26 cellular contexts compared by ENCODE assay signal in the genomic region with DNA sequence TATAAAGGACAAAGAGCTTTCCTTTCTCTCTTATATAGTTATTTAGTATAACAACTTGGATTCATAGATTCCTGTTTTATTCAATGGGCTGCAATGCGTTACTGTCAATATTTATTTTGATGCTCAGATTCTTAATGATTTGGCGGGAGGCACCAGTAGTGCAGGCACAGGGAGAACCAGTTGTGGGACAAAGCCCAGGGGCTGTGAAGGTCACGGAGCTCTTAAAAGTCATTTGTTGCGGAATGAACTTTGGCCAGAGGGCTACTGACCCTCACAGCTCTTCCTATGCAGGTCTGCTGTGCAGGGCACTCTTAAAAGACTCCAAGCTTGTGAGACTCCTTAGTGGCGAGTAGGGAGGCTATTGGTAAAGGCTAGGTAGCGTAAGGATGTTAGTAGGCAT. TPM values are rescaled to one million over a fixed set of nuclear protein-coding genes. Genes with fewer than 3 reads are reported as not detected.
DNase-seq lines count a peak whose midpoint lies in the region; ATAC-seq and TF ChIP-seq lines count a peak whose summit lies in the region.
"Had no signal": no experiment of that assay in that cellular context is flagged by ENCODE, and none has a peak within 500 bp of the region (broad histone marks: within the 10 kb centered on the region; RNA-seq: fewer than 3 reads in every experiment).

No MANE protein-coding gene starts in this region.

- intact Hi-C loops in activated B cell treated with CpG ODN at 0.5 μM for 24 hours (cut with micrococcal nuclease): no loop called here

- peaks cover 16% of the 10 kb centered on the region for H3K4me1 ChIP-seq in GM23338 (ENCODE audit: insufficient read depth)
- H3K4me1 ChIP-seq in MM.1S (ENCODE audit: low read length): peaks cover 45% of the 10 kb centered on the region
- H3K4me1 ChIP-seq: HAP-1 had no signal

- H3K79me2 ChIP-seq in GM23338 (replicated peaks; ENCODE audit: insufficient read depth) (peaks cover 82% of the 10 kb centered on the region), MM.1S (ENCODE audit: low read length) (peaks cover 92% of the 10 kb centered on the region)

- DNase-seq in GM23338 (ENCODE audit: low spot score) (no peak), activated B cell treated with CpG ODN at 0.5 μM for 24 hours (no peak), memory B cell (ENCODE audit: low spot score in 2 of 2) (no peak), GM19240 (ENCODE audit: insufficient read length, low spot score) (no peak), MM.1S (no peak), iPS-NIHi11 (ENCODE audit: low spot score) (no peak)
- DNase-seq: AML-193; CD8-positive, alpha-beta memory T cell; DMS 273 treated with DMSO at 0.1 percent for 48 hours; DMS79; GF-D8; GOT3; HFFc6; IMR-90; NCI-H1092; NCI-H1417 treated with DMSO at 0.1 percent for 48 hours; NCI-H1694 treated with DMSO at 0.1 percent for 48 hours; NCI-H2081; NCI-H2227 treated with DMSO at 0.1 percent for 48 hours; NCI-H526 treated with DMSO at 0.1 percent for 48 hours; RPMI8226 had no signal

- H3K36me3 ChIP-seq in GM23338 (ENCODE audit: insufficient read depth): peaks cover 32% of the 10 kb centered on the region; the same call in 1 of the 2 replicates
- peaks cover 16% of the 10 kb centered on the region for H3K36me3 ChIP-seq in MM.1S (replicated peaks; ENCODE audit: insufficient read depth, low read length)

- H3K9me3 Mint-ChIP-seq in GM23338 (no peaks in the 10 kb centered on the region), activated B cell treated with CpG ODN at 0.5 μM for 24 hours (no peaks in the 10 kb centered on the region), memory B cell (no peaks in the 10 kb centered on the region)
- H3K9me3 Mint-ChIP-seq: CD8-positive, alpha-beta memory T cell; HFFc6 had no signal

- peak overlapping the region; percentile 16; the same call in 1 of the 2 replicates for H3K27ac ChIP-seq in C4-2B
- no peak overlapping the region for H3K27ac ChIP-seq in GM23338 (ENCODE audit: low read depth)
- no peak overlapping the region; the same call in 1 of the 2 replicates for H3K27ac ChIP-seq in MM.1S (ENCODE audit: low read length)

- H3K4me1 Mint-ChIP-seq in GM23338: peaks cover 33% of the 10 kb centered on the region
- peaks cover 50% of the 10 kb centered on the region for H3K4me1 Mint-ChIP-seq in activated B cell treated with CpG ODN at 0.5 μM for 24 hours
- H3K4me1 Mint-ChIP-seq in memory B cell: peaks cover 32% of the 10 kb centered on the region

- H3K27me3 ChIP-seq in GM23338 (ENCODE audit: insufficient read depth): no peaks in the 10 kb centered on the region
- no peaks in the 10 kb centered on the region for H3K27me3 ChIP-seq in MM.1S (replicated peaks; ENCODE audit: insufficient read depth, low read length)

- 0 out of 2 replicates have a peak overlapping the region, but pooled peaks have one; percentile 24 for H3K27ac Mint-ChIP-seq in GM23338
- peak overlapping the region; percentile 51 for H3K27ac Mint-ChIP-seq in activated B cell treated with CpG ODN at 0.5 μM for 24 hours
- H3K27ac Mint-ChIP-seq in memory B cell: peak overlapping the region; percentile 97
- H3K27ac Mint-ChIP-seq: HFFc6 had no signal

- no peak overlapping the region for H3K4me3 ChIP-seq in GM23338
- H3K4me3 ChIP-seq in MM.1S (ENCODE audit: low read length): no peak overlapping the region
- H3K4me3 ChIP-seq: A549, HAP-1 had no signal

- H3K27me3 Mint-ChIP-seq in GM23338 (ENCODE audit: insufficient read depth, low read depth, poor library complexity): peaks cover 2% of the 10 kb centered on the region
- no peaks in the 10 kb centered on the region for H3K27me3 Mint-ChIP-seq in activated B cell treated with CpG ODN at 0.5 μM for 24 hours
- H3K27me3 Mint-ChIP-seq in memory B cell: no peaks in the 10 kb centered on the region
- H3K27me3 Mint-ChIP-seq: CD8-positive, alpha-beta memory T cell had no signal

- H2AFZ ChIP-seq in GM23338 (no peak overlapping the region), MM.1S (ENCODE audit: low read length) (no peak overlapping the region)

- ATAC-seq in GM23338 (no peak), activated B cell treated with CpG ODN at 0.5 μM for 24 hours (ENCODE audit: low read depth) (no peak), memory B cell (ENCODE audit: low read depth) (no peak), GM19023 (IDR thresholded peaks at IDR 0.05; ENCODE audit: unreplicated experiment) (no peak)
- ATAC-seq: A549 had no signal

- no peak overlapping the region for H3K4me3 Mint-ChIP-seq in GM23338
- no peak overlapping the region for H3K4me3 Mint-ChIP-seq in activated B cell treated with CpG ODN at 0.5 μM for 24 hours
- no peak overlapping the region for H3K4me3 Mint-ChIP-seq in memory B cell
- H3K4me3 Mint-ChIP-seq: CD8-positive, alpha-beta memory T cell; HFFc6 had no signal

- H3K4me2 ChIP-seq in GM23338 (no peak overlapping the region), MM.1S (ENCODE audit: low read depth, low read length) (no peak overlapping the region)

- H3F3A ChIP-seq in GM23338 (replicated peaks; ENCODE audit: low read depth) (no peaks in the 10 kb centered on the region), MM.1S (ENCODE audit: insufficient read depth, low read length) (peaks cover 43% of the 10 kb centered on the region)

- H3K9me3 ChIP-seq in MM.1S (replicated peaks; ENCODE audit: insufficient read depth, low read length): no peaks in the 10 kb centered on the region
- H3K9me3 ChIP-seq: A549, HAP-1 had no signal

- no peak for TF ChIP-seq CTCF in C4-2B (conservative IDR thresholded peaks at IDR 0.05)
- no peak for TF ChIP-seq CTCF in GM23338 (conservative IDR thresholded peaks at IDR 0.05; ENCODE audit: low read depth in 2 of 2)
- no peak for TF ChIP-seq CTCF in activated B cell treated with CpG ODN at 0.5 μM for 24 hours (IDR thresholded peaks at IDR 0.05)
- no peak for TF ChIP-seq CTCF in MM.1S (IDR thresholded peaks at IDR 0.05; ENCODE audit: low read length)

- peaks cover 28% of the 10 kb centered on the region for H4K20me1 ChIP-seq in GM23338 (replicated peaks; ENCODE audit: insufficient read depth)
- peaks cover 60% of the 10 kb centered on the region for H4K20me1 ChIP-seq in MM.1S (ENCODE audit: insufficient read depth, low read length)

- H3K9ac ChIP-seq in MM.1S (ENCODE audit: low read length): no peak overlapping the region
- H3K9ac ChIP-seq: KMS-11 had no signal

- POLR2A ChIA-PET in activated B cell treated with CpG ODN at 0.5 μM for 24 hours (lab: Charles Lee): interaction anchor here (1.0 to 4.9 kb wide), 4 partner anchors 9 to 64 kb away, joined by 3 to 136 read pairs (median 76); partner anchors contain the start of gene BCL2L11

- peaks cover 46% of the 10 kb centered on the region for H3K36me3 Mint-ChIP-seq in GM23338 (ENCODE audit: low read depth)
- H3K36me3 Mint-ChIP-seq in activated B cell treated with CpG ODN at 0.5 μM for 24 hours (ENCODE audit: low read depth): peaks cover 85% of the 10 kb centered on the region
- peaks cover 22% of the 10 kb centered on the region for H3K36me3 Mint-ChIP-seq in memory B cell

- CTCF ChIA-PET in activated B cell treated with CpG ODN at 0.5 μM for 24 hours (lab: Charles Lee): interaction anchor here (0.6 kb wide), 1 partner anchor 141 kb away, joined by 3 read pairs; no protein-coding TSS in a partner anchor

- H3K9me2 ChIP-seq in GM23338 (ENCODE audit: insufficient read depth) (no peaks in the 10 kb centered on the region), MM.1S (replicated peaks; ENCODE audit: insufficient read depth, low read length) (no peaks in the 10 kb centered on the region)

TF ChIP-seq in GM23338, 12 proteins besides CTCF, POLR2A, EP300 and RAD21:
- no peak for TF ChIP-seq POLR2AphosphoS5 (IDR thresholded peaks at IDR 0.05; ENCODE audit: low read depth)
- no peak for TF ChIP-seq ZNF331 (CRISPR knock-in tag; IDR thresholded peaks at IDR 0.05; ENCODE audit: low read depth)
- no peak for TF ChIP-seq EZH2phosphoT487 (IDR thresholded peaks at IDR 0.05; ENCODE audit: unreplicated experiment)
- no peak for TF ChIP-seq CREB1 (CRISPR knock-in tag; IDR thresholded peaks at IDR 0.05; ENCODE audit: low read depth)

RNA-seq across cellular contexts. Expression of gene BCL2L11, which starts 34.0 kb away (rescaled TPM):
- total RNA-seq in GM23338 (2014; rRNA removed; shearing (Covaris generic)): 21.0 and 22.5 TPM in 2 replicates
- 10.6 and 11.0 TPM in 2 replicates for polyA plus RNA-seq in GM23338 (2016; fragmentation: Nextera tagmentation; extraction: Ambion mirVana)
- total RNA-seq in activated B cell treated with CpG ODN at 0.5 μM for 24 hours: 205 and 221 TPM in 2 replicates

Comparison
In these comparisons a context has a peak if more than half of its experiments do, and no peak if none do; other contexts are left out.
1. H3K27ac Mint-ChIP-seq: peak in every context shown above with its lines; median percentile 97 in memory B cell; 51 in activated B cell treated with CpG ODN at 0.5 μM for 24 hours; 24 in GM23338.